In the genomic region with DNA sequence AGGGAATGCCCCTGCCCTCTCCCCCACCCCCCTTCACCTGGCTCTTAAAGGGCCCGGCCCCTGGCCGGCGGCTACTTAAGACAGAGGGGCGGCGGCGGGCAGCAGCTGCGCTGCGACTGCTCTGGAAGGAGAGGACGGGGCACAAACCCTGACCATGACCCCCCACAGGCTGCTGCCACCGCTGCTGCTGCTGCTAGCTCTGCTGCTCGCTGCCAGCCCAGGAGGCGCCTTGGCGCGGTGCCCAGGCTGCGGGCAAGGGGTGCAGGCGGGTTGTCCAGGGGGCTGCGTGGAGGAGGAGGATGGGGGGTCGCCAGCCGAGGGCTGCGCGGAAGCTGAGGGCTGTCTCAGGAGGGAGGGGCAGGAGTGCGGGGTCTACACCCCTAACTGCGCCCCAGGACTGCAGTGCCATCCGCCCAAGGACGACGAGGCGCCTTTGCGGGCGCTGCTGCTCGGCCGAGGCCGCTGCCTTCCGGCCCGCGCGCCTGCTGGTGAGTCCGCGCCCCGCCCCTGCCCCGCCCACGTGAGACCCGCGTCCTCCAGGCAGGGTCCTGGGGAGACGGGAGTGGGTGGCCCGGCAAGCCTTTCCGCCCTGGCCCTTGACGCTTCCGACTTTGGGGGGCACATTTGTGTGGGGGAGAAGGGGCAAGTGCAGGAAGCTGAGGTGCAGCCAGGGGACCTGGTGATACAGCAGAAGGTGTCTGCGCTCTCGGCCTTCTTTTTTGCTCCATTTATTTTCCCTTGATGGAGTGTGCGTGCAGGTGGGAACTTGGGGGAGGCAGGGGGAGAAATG, we compare ENCODE assay signal across 8 cellular contexts. TPM values are rescaled to one million over a fixed set of nuclear protein-coding genes. Genes with fewer than 3 reads are reported as not detected.
DNase-seq lines count a peak whose midpoint lies in the region; ATAC-seq and TF ChIP-seq lines count a peak whose summit lies in the region.

IGFBP6 (plus strand) TSS at position 104 of the 790 bp plus-strand sequence; CDS start at position 155, 51 bp downstream.

- peaks cover 14% of the 10 kb centered on the region for H3K4me1 ChIP-seq in ovary (ENCODE audit: insufficient read depth)

- TF ChIP-seq POLR2A in ovary (IDR thresholded peaks at IDR 0.05) = peak; percentile 32

- H3K36me3 Mint-ChIP-seq in activated naive CD4-positive, alpha-beta T cell treated with anti-CD3 and anti-CD28 coated beads for 36 hours (ENCODE audit: low read depth) = no peaks in the 10 kb centered on the region

- no peaks in the 10 kb centered on the region for H3K27me3 ChIP-seq in ovary

- H3K27ac Mint-ChIP-seq in activated naive CD4-positive, alpha-beta T cell treated with anti-CD3 and anti-CD28 coated beads for 36 hours = no peak within 1 kb of the TSS

- peak in 2 of 3 donors; percentile 33 to 41 for TF ChIP-seq CTCF in ovary (IDR thresholded peaks at IDR 0.05)

- WGBS in ovary, 3 donors = 2% methylated on average over 36 to 51 of the region's 51 CpGs

- H3K36me3 ChIP-seq in ovary = no peaks in the 10 kb centered on the region

- no peak for TF ChIP-seq EP300 in ovary (IDR thresholded peaks at IDR 0.05)

- H3K27ac ChIP-seq in ovary = peak within 1 kb of the TSS; percentile 59 to 75

- CTCF ChIA-PET in activated naive CD4-positive, alpha-beta T cell treated with anti-CD3 and anti-CD28 coated beads for 36 hours (lab: Charles Lee) = interaction anchor here (0.7 to 9.4 kb wide), 8 partner anchors 12 to 213 kb away, joined by 3 to 360 read pairs (median 4); partner anchors contain the start of gene SPRYD3

- peaks cover 6% of the 10 kb centered on the region for H3K27me3 Mint-ChIP-seq in activated naive CD4-positive, alpha-beta T cell treated with anti-CD3 and anti-CD28 coated beads for 36 hours (ENCODE audit: low read depth)

- no peaks in the 10 kb centered on the region for H3K9me3 Mint-ChIP-seq in activated naive CD4-positive, alpha-beta T cell treated with anti-CD3 and anti-CD28 coated beads for 36 hours

- H3K9me3 ChIP-seq in ovary = no peaks in the 10 kb centered on the region

- peak within 1 kb of the TSS; percentile 71 for H3K4me3 Mint-ChIP-seq in activated naive CD4-positive, alpha-beta T cell treated with anti-CD3 and anti-CD28 coated beads for 36 hours

- DNase-seq in COR-L47 (lab: John Stamatoyannopoulos, UW) (peak; percentile 85), RPMI7951 (ENCODE audit: low read depth) (peak; percentile 59), glomerular visceral epithelial cell (ENCODE audit: extremely low spot score) (peak; percentile 67), ovary (peak; percentile 67 to 77 (median 76)), ureter (ENCODE audit: low spot score) (peak; percentile 73), kidney glomerular epithelial cell (lab: John Stamatoyannopoulos, UW) (no peak)
- peak; percentile 68 for DNase-seq in activated naive CD4-positive, alpha-beta T cell treated with anti-CD3 and anti-CD28 coated beads for 36 hours

- peaks cover 27% of the 10 kb centered on the region for H3K4me1 Mint-ChIP-seq in activated naive CD4-positive, alpha-beta T cell treated with anti-CD3 and anti-CD28 coated beads for 36 hours (ENCODE audit: low read depth)

- ATAC-seq in HG02642 (IDR thresholded peaks at IDR 0.05; ENCODE audit: poor library complexity, unreplicated experiment) = peak; percentile 52

- intact Hi-C loops in activated naive CD4-positive, alpha-beta T cell treated with anti-CD3 and anti-CD28 coated beads for 36 hours (cut with micrococcal nuclease) = loop anchor here (5.0 kb wide), 1 partner anchor 405 kb away; the partner anchor contains the start of gene TARBP2
- intact Hi-C loops in ovary (cut with DNase I) = loop anchor here in 3 of 4 donors (2.0 kb wide), 1 partner anchor 31 kb away; no protein-coding TSS in a partner anchor

- H3K4me3 ChIP-seq in ovary = peak within 1 kb of the TSS; percentile 51

RNA-seq across cellular contexts. Expression of gene IGFBP6, which starts in this region (rescaled TPM):
- 103 and 132 TPM in 2 replicates for total RNA-seq in RPMI7951 (2014; rRNA removed; shearing (Covaris generic))
- total RNA-seq in activated naive CD4-positive, alpha-beta T cell treated with anti-CD3 and anti-CD28 coated beads for 36 hours = 1 to 10 TPM; 3.7 to 6.4 TPM
- 100 to 1,000 TPM in 6 of 7 donors, 10 to 100 TPM in 1; 81.3 to 685 (median 224) TPM for total RNA-seq in ovary
- 100 to 1,000 TPM in 1 of 2 donors, 10 to 100 TPM in 1; 78.9 to 112 TPM for polyA plus RNA-seq in ovary
- total RNA-seq in ureter = 133 TPM

Comparison
In these comparisons a context has a peak if more than half of its experiments do, and no peak if none do; other contexts are left out.
1. RNA of gene IGFBP6 (total RNA-seq): 81.3 to 685 TPM in ovary, 133 TPM in ureter (single experiment) and 103 to 132 TPM in RPMI7951; 3.7 to 6.4 TPM in activated naive CD4-positive, alpha-beta T cell treated with anti-CD3 and anti-CD28 coated beads for 36 hours; every median in the first group is over 10 times any median in the second.